In the genomic region with DNA sequence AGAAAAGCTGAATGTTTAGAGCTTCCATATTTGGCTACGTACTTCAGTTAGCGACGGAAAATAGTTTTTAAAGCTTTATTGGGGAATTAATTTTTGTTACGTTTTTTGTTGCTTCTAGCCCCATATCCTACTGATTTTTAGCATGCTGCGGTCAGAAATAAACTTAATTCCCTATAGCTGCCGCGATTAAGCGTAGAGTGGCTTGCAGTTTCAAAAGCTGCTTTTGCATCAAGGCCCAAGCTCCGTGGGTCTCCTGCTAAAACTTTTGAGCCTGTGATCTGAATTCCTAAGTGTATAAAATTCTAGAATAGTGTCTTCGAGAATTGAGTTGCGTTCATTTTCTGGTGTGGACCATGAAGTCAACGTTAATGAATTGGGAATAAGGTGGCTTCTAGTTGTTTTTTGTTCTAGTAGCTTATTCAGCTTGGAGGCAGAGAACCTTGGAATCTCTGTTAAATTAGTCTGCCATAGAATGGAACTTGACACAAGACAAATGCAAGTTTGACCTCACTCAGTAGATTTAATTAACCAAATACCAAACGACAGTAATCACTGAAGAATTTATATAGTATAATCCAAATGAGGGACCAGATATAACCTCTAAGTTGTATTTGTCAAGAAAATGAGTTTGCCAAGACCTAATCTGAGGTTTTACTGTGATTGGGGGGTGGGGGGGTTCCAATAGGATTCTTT, we compare ENCODE assay signal across 9 cellular contexts. TPM values are rescaled to one million over a fixed set of nuclear protein-coding genes. Genes with fewer than 3 reads are reported as not detected.
DNase-seq lines count a peak whose midpoint lies in the region; ATAC-seq and TF ChIP-seq lines count a peak whose summit lies in the region.
"Had no signal": no experiment of that assay in that cellular context is flagged by ENCODE, and none has a peak within 500 bp of the region (broad histone marks: within the 10 kb centered on the region; RNA-seq: fewer than 3 reads in every experiment).

No MANE protein-coding gene starts in this region.

- H3K79me2 ChIP-seq in GM23338 (replicated peaks; ENCODE audit: insufficient read depth), result peaks cover 59% of the 10 kb centered on the region

- H3K4me2 ChIP-seq in GM23338, result peak overlapping the region; percentile 95

- TF ChIP-seq POLR2A in gastrocnemius medialis (IDR thresholded peaks at IDR 0.05), result no peak

- H3K9me3 Mint-ChIP-seq in GM23338, result no peaks in the 10 kb centered on the region

- TF ChIP-seq CTCF in GM23338 (conservative IDR thresholded peaks at IDR 0.05; ENCODE audit: low read depth in 2 of 2), result no peak
- TF ChIP-seq CTCF in VCaP (conservative IDR thresholded peaks at IDR 0.05), result no peak
- no peak for TF ChIP-seq CTCF in foreskin fibroblast (IDR thresholded peaks at IDR 0.05; ENCODE audit: low read depth, low read length)
- TF ChIP-seq CTCF in gastrocnemius medialis (IDR thresholded peaks at IDR 0.05 in 4 of 5, conservative IDR thresholded peaks at IDR 0.05 in 1 of 5), result no peak

- H3K27me3 ChIP-seq in GM23338 (ENCODE audit: insufficient read depth), result no peaks in the 10 kb centered on the region
- H3K27me3 ChIP-seq in gastrocnemius medialis, result no peaks in the 10 kb centered on the region

- peak overlapping the region; percentile 98 for H3K4me3 Mint-ChIP-seq in GM23338

- H3K9me2 ChIP-seq in GM23338 (ENCODE audit: insufficient read depth), result peaks cover 2% of the 10 kb centered on the region; the same call in 1 of the 2 replicates

- peaks cover 15% of the 10 kb centered on the region for H3K4me1 Mint-ChIP-seq in GM23338

- ATAC-seq in GM23338 (no peak), gastrocnemius medialis (no peak), HG03280 (IDR thresholded peaks at IDR 0.05; ENCODE audit: unreplicated experiment) (no peak)

- H3K4me3 ChIP-seq in GM23338, result peak overlapping the region; percentile 87
- peak overlapping the region; percentile 74 to 76 for H3K4me3 ChIP-seq in foreskin fibroblast (ENCODE audit: low read depth in 1 of 2, low read length in 2 of 2)
- H3K4me3 ChIP-seq in gastrocnemius medialis, result peak overlapping the region; percentile 82 to 100 (median 91)

- POLR2A ChIA-PET in HEK293T (lab: Yijun Ruan, JAX), result interaction anchor here (0.7 to 3.5 kb wide), 12 partner anchors 8 to 123 kb away, joined by 3 to 24 read pairs (median 6); partner anchors contain the start of genes ATP6V1F and CCDC136

- H4K20me1 ChIP-seq in GM23338 (replicated peaks; ENCODE audit: insufficient read depth), result peaks cover 50% of the 10 kb centered on the region

- CTCF ChIA-PET in HEK293T (lab: Yijun Ruan, JAX), result interaction anchor here (0.6 to 1.1 kb wide), 2 partner anchors 8 to 33 kb away, joined by 3 read pairs; no protein-coding TSS in a partner anchor

- DNase-seq in GM23338 (ENCODE audit: low spot score) (no peak), foreskin fibroblast (peak in 1 of 2 donors; percentile 24), gastrocnemius medialis (no peak), HEK293T (ENCODE audit: extremely low spot score) (no peak), NCI-H2171 (lab: John Stamatoyannopoulos, UW) (no peak)
- no peak for DNase-seq in effector CD4-positive, alpha-beta T cell

- intact Hi-C loops in gastrocnemius medialis (cut with DNase I; ENCODE audit: low total_unique reads), result loop anchor here (1.0 to 5.0 kb wide), 4 partner anchors 92 to 264 kb away; partner anchors contain the start of genes FLNC and METTL2B

- peak overlapping the region; percentile 93 for H3K27ac Mint-ChIP-seq in GM23338

- H3K36me3 ChIP-seq in GM23338 (ENCODE audit: insufficient read depth), result no peaks in the 10 kb centered on the region
- no peaks in the 10 kb centered on the region for H3K36me3 ChIP-seq in gastrocnemius medialis

- no peaks in the 10 kb centered on the region for H3F3A ChIP-seq in GM23338 (replicated peaks; ENCODE audit: low read depth)

- H3K9me3 ChIP-seq in gastrocnemius medialis, result no peaks in the 10 kb centered on the region

- H3K4me1 ChIP-seq in GM23338 (ENCODE audit: insufficient read depth), result peaks cover 15% of the 10 kb centered on the region
- H3K4me1 ChIP-seq in gastrocnemius medialis, result peaks cover 35 to 40% of the 10 kb centered on the region in 2 donors

- H3K27ac ChIP-seq in GM23338 (ENCODE audit: low read depth), result peak overlapping the region; percentile 83
- peak overlapping the region; percentile 82 for H3K27ac ChIP-seq in VCaP
- H3K27ac ChIP-seq in gastrocnemius medialis, result peak overlapping the region; percentile 92 to 99 (median 95)

- H3K27me3 Mint-ChIP-seq in GM23338 (ENCODE audit: insufficient read depth, low read depth, poor library complexity), result peaks cover 5% of the 10 kb centered on the region

- in situ Hi-C loops in gastrocnemius medialis (cut with MboI; ENCODE audit: low sequenced_read_pairs in 4 of 4), result loop anchor here in 1 of 4 donors (10.0 kb wide), 1 partner anchor 125 kb away; the partner anchor contains the start of gene ATP6V1F

- H3K36me3 Mint-ChIP-seq in GM23338 (ENCODE audit: low read depth), result peaks cover 4% of the 10 kb centered on the region; the same call in 2 of the 3 replicates

- no peak overlapping the region for H2AFZ ChIP-seq in GM23338

TF ChIP-seq in GM23338, 12 proteins besides CTCF, POLR2A, EP300 and RAD21 (continues in another document):
- TF ChIP-seq ETS1 (IDR thresholded peaks at IDR 0.05) (no peak), EZH2phosphoT487 (IDR thresholded peaks at IDR 0.05; ENCODE audit: unreplicated experiment) (no peak), NANOG (IDR thresholded peaks at IDR 0.05; ENCODE audit: borderline replicate concordance) (no peak), EZH2 (IDR thresholded peaks at IDR 0.05; ENCODE audit: low read depth, unreplicated experiment) (no peak), JUNB (IDR thresholded peaks at IDR 0.05; ENCODE audit: unreplicated experiment) (no peak), ZNF331 (CRISPR knock-in tag; IDR thresholded peaks at IDR 0.05; ENCODE audit: low read depth) (no peak), ZNF114 (CRISPR knock-in tag; IDR thresholded peaks at IDR 0.05) (no peak), STAT1 (IDR thresholded peaks at IDR 0.05; ENCODE audit: unreplicated experiment) (no peak), CREB1 (CRISPR knock-in tag; IDR thresholded peaks at IDR 0.05; ENCODE audit: low read depth) (no peak)

TF ChIP-seq in HEK293T, 16 proteins besides CTCF, POLR2A, EP300 and RAD21:
- TF ChIP-seq, protein P1, sequence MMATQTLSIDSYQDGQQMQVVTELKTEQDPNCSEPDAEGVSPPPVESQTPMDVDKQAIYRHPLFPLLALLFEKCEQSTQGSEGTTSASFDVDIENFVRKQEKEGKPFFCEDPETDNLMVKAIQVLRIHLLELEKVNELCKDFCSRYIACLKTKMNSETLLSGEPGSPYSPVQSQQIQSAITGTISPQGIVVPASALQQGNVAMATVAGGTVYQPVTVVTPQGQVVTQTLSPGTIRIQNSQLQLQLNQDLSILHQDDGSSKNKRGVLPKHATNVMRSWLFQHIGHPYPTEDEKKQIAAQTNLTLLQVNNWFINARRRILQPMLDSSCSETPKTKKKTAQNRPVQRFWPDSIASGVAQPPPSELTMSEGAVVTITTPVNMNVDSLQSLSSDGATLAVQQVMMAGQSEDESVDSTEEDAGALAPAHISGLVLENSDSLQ (IDR thresholded peaks at IDR 0.05), result no peak
- TF ChIP-seq FOXA1 (IDR thresholded peaks at IDR 0.05), result no peak
- no peak for TF ChIP-seq TARDBP (IDR thresholded peaks at IDR 0.05)
- TF ChIP-seq ARNT (IDR thresholded peaks at IDR 0.05), result no peak
- TF ChIP-seq L3MBTL2 (conservative IDR thresholded peaks at IDR 0.05), result no peak
- no peak for TF ChIP-seq BHLHE40 (IDR thresholded peaks at IDR 0.05; ENCODE audit: borderline replicate concordance)
- TF ChIP-seq ZNF384 (IDR thresholded peaks at IDR 0.05), result no peak
- TF ChIP-seq ELF4 (IDR thresholded peaks at IDR 0.05), result no peak
- TF ChIP-seq FOXK2 (IDR thresholded peaks at IDR 0.05), result no peak
- no peak for TF ChIP-seq SP1 (IDR thresholded peaks at IDR 0.05)
- TF ChIP-seq CTBP1 (IDR thresholded peaks at IDR 0.05; ENCODE audit: borderline replicate concordance), result no peak
- TF ChIP-seq FOXM1 (IDR thresholded peaks at IDR 0.05; ENCODE audit: borderline replicate concordance), result no peak
- TF ChIP-seq HDGF (IDR thresholded peaks at IDR 0.05; ENCODE audit: borderline replicate concordance), result no peak
- TF ChIP-seq LEF1 (IDR thresholded peaks at IDR 0.05; ENCODE audit: borderline replicate concordance), result no peak

RNA-seq across cellular contexts. Expression of gene CALU, which starts 1.0 kb away (rescaled TPM):
- 179 and 180 TPM in 2 replicates for total RNA-seq in GM23338 (2014; rRNA removed; shearing (Covaris generic))
- 113 and 136 TPM in 2 replicates for polyA plus RNA-seq in GM23338 (2016; fragmentation: Nextera tagmentation; extraction: Ambion mirVana)
- total RNA-seq in gastrocnemius medialis, result 100 to 1,000 TPM in 2 of 4 donors, 10 to 100 TPM in 2; 40.1 to 115 (median 90.6) TPM

RNA-seq across cellular contexts. Expression of gene OPN1SW, which starts 35.5 kb away (rescaled TPM):
- not detected in 2 replicates for total RNA-seq in GM23338 (2014; rRNA removed; shearing (Covaris generic))
- polyA plus RNA-seq in GM23338 (2016; fragmentation: Nextera tagmentation; extraction: Ambion mirVana), result 0.50 and 0.80 TPM in 2 replicates
- total RNA-seq in gastrocnemius medialis, result not detected
- polyA plus RNA-seq: adipose tissue had no signal

RNA-seq across cellular contexts. Expression of gene CCDC136, which starts 51.6 kb away (rescaled TPM):
- total RNA-seq in GM23338 (2014; rRNA removed; shearing (Covaris generic)), result 39.9 and 55.7 TPM in 2 replicates
- polyA plus RNA-seq in GM23338 (2016; fragmentation: Nextera tagmentation; extraction: Ambion mirVana), result 26.0 and 27.1 TPM in 2 replicates
- total RNA-seq in gastrocnemius medialis, result 10 to 100 TPM in 2 of 4 donors, 1 to 10 TPM in 1, under 1 TPM in 1; 0.61 to 15.8 (median 9.3) TPM
